ENCODE assay signal across 21 cellular contexts in the genomic region with DNA sequence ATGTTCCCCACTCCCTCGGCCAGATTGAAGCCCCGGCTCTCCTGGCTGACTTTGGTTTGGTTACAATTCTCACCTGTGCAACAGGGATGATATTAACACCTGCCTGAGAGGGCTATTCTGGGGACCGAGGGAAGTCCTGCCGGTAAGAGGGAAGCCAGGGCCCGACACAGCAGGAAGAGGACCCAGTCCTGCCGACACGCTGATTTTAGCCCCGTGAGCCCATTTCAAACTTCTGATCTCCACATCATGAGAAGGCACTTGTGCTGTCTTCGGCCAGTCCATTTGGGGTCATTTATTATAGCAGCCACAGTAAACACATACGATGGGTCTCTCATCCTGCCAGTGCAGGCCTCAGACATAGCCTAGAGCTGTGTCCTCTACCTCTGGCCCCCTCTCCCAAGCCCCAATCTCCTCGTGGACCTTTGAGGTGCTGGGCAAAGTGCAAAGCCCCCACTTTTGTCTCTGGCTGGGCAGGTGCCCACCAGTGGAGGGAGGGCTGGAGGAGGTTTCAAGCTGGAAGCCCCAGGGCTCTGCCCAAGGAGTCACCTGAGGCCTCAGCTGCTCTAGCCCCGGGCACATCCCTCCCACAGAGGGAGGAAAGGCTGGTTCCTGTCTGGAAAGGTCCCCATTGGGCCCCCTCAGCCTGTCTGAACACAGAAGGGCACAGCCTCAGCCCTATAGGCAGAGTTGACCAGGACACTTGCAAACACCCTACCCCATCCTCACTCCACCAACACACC. TPM values are rescaled to one million over a fixed set of nuclear protein-coding genes. Genes with fewer than 3 reads are reported as not detected.
A peak's percentile ranks its signal among the peaks of the same experiment; 100 is the strongest.
DNase-seq lines count a peak whose midpoint lies in the region; ATAC-seq and TF ChIP-seq lines count a peak whose summit lies in the region.
"Had no signal": no experiment of that assay in that cellular context is flagged by ENCODE, and none has a peak within 500 bp of the region (broad histone marks: within the 10 kb centered on the region; RNA-seq: fewer than 3 reads in every experiment).

No MANE protein-coding gene starts in this region.

- CTCF ChIA-PET in activated B cell treated with CpG ODN at 0.5 μM for 24 hours (lab: Charles Lee), result no interaction called here

- H3K9me3 Mint-ChIP-seq in activated B cell treated with CpG ODN at 0.5 μM for 24 hours, result no peaks in the 10 kb centered on the region

- ATAC-seq in left ventricle myocardium superior (no peak), activated B cell treated with CpG ODN at 0.5 μM for 24 hours (ENCODE audit: low read depth) (no peak), HG03457 (IDR thresholded peaks at IDR 0.05; ENCODE audit: unreplicated experiment) (no peak)

- intact Hi-C loops in cardiac septum (cut with DNase I), result no loop called here
- intact Hi-C loops in left ventricle myocardium superior (cut with micrococcal nuclease), result no loop called here
- intact Hi-C loops in activated B cell treated with CpG ODN at 0.5 μM for 24 hours (cut with micrococcal nuclease), result no loop called here
- intact Hi-C loops in sigmoid colon (cut with DNase I), result no loop called here

- H3K4me1 Mint-ChIP-seq in activated B cell treated with CpG ODN at 0.5 μM for 24 hours, result no peaks in the 10 kb centered on the region

- no peaks in the 10 kb centered on the region for H3K9me3 ChIP-seq in sigmoid colon
- H3K9me3 ChIP-seq: Peyer's patch had no signal

- H3K4me1 ChIP-seq in sigmoid colon, result no peaks in the 10 kb centered on the region
- H3K4me1 ChIP-seq: Peyer's patch had no signal

- H3K36me3 Mint-ChIP-seq in activated B cell treated with CpG ODN at 0.5 μM for 24 hours (ENCODE audit: low read depth), result no peaks in the 10 kb centered on the region

- peaks cover 0 to 7% (median 0%) of the 10 kb centered on the region in 3 donors for H3K27me3 ChIP-seq in sigmoid colon
- H3K27me3 ChIP-seq: Peyer's patch had no signal

- no peak overlapping the region for H3K4me3 ChIP-seq in sigmoid colon
- H3K4me3 ChIP-seq: Peyer's patch had no signal

- POLR2A ChIA-PET in activated B cell treated with CpG ODN at 0.5 μM for 24 hours (lab: Charles Lee), result no interaction called here

- no peak for TF ChIP-seq EP300 in sigmoid colon (IDR thresholded peaks at IDR 0.05)

- 80 to 85% methylated on average over 12 of the region's 12 CpGs for WGBS in sigmoid colon, 2 donors

- H3K27ac ChIP-seq in sigmoid colon, result no peak overlapping the region
- H3K27ac ChIP-seq: C4-2B, Peyer's patch had no signal

- H3K4me3 Mint-ChIP-seq in activated B cell treated with CpG ODN at 0.5 μM for 24 hours, result no peak overlapping the region

- H3K27me3 Mint-ChIP-seq in activated B cell treated with CpG ODN at 0.5 μM for 24 hours, result peaks cover 1% of the 10 kb centered on the region

- TF ChIP-seq POLR2A in sigmoid colon (IDR thresholded peaks at IDR 0.05), result no peak

- DNase-seq in cardiac septum (ENCODE audit: low spot score) (peak; percentile 63), left ventricle myocardium superior (no peak), activated B cell treated with CpG ODN at 0.5 μM for 24 hours (peak; percentile 7), islet precursor cell (peak; percentile 44), sigmoid colon (peak; percentile 49), NCI-H2171 (lab: John Stamatoyannopoulos, UW) (no peak), SW480 (ENCODE audit: low spot score) (no peak)
- DNase-seq: ACHN; AML-193; DMS79 treated with DMSO at 0.1 percent for 48 hours; KG1; NCI-H1105 treated with DMSO at 0.1 percent for 48 hours; NCI-H1694; NCI-H2081 treated with DMSO at 0.1 percent for 48 hours; NCI-H748 treated with DMSO at 0.1 percent for 48 hours; NK-92 treated with Interleukin-12 subunit alpha and Interleukin-12 subunit beta, amount 100 ng/mL, for 24 hours; Peyer's patch had no signal

- no peak overlapping the region for H3K27ac Mint-ChIP-seq in activated B cell treated with CpG ODN at 0.5 μM for 24 hours

- H3K36me3 ChIP-seq in sigmoid colon, result no peaks in the 10 kb centered on the region
- H3K36me3 ChIP-seq: Peyer's patch had no signal

- TF ChIP-seq CTCF in activated B cell treated with CpG ODN at 0.5 μM for 24 hours (IDR thresholded peaks at IDR 0.05), result no peak
- no peak for TF ChIP-seq CTCF in sigmoid colon (IDR thresholded peaks at IDR 0.05)

RNA-seq across cellular contexts. Expression of gene FGF3, which starts 59.1 kb away (rescaled TPM):
- total RNA-seq in cardiac septum (not detected), left ventricle myocardium superior (not detected), activated B cell treated with CpG ODN at 0.5 μM for 24 hours (not detected in 2 replicates), sigmoid colon (not detected)
- not detected for polyA plus RNA-seq in sigmoid colon
- total RNA-seq: G401, NCI-H460, Peyer's patch had no signal

Comparison
In these comparisons a context has a peak if more than half of its experiments do, and no peak if none do; other contexts are left out.
1. DNase-seq: peak in cardiac septum (single experiment), activated B cell treated with CpG ODN at 0.5 μM for 24 hours (single experiment), islet precursor cell (single experiment) and sigmoid colon (single experiment); none in left ventricle myocardium superior (single experiment), NCI-H2171 (single experiment) and SW480 (single experiment).